ENCODE assay signal across 8 cellular contexts in the genomic region with DNA sequence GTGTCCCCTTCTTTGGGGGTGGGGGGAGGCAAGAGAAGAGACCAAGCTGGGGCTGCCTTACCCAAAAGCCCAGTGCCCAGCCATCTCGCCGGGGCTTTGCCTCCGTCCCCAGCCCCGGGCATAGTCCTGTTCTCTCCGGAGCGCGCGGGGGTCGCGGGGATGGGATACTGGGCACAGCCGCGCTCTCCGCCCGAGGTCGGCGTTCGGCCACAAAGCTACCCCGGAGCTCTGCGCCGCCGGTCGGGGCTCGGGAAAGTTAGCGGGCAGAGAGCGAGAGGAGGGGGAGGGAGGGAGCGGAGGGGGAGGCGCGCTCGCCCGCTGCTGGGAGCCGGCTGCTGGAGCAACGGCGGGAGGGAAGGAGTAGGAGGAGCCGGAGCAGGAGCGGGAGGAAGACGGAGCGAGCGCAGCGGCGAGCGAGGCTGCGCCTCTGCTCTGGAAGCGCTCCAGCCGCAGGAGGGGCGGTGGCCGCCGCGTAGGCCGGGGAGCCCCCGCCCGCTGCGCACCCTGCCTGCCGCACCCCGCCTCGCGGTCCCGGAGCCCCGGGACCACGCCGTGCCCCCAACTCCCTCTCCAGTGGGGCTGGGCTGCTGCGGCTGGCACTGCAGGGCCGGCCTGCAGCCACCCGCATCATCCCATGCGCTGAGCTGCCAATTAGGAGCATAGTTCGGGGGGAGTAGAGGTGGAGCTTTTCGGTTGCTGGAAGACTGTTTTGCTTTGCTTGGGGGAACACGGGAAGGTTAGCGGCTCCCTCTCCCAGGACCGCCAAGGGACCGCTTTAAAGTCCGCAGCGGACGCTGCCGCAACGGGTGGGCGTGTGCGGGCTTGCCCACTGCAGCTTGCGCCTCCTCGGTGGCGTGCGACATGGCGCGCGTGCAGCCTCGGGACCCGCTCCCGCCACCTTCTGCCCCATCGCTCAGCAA. TPM values are rescaled to one million over a fixed set of nuclear protein-coding genes. Genes with fewer than 3 reads are reported as not detected.
DNase-seq lines count a peak whose midpoint lies in the region; ATAC-seq and TF ChIP-seq lines count a peak whose summit lies in the region.

A gene with protein sequence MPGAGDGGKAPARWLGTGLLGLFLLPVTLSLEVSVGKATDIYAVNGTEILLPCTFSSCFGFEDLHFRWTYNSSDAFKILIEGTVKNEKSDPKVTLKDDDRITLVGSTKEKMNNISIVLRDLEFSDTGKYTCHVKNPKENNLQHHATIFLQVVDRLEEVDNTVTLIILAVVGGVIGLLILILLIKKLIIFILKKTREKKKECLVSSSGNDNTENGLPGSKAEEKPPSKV (minus strand): TSS at position 272 of the 920 bp plus-strand sequence. CDS start 150 bp downstream, at position 122.

- peak; percentile 85 for DNase-seq in A673 (ENCODE audit: low spot score)
- DNase-seq in GM23338 (ENCODE audit: low spot score), result peak; percentile 92
- DNase-seq in NT2/D1 (ENCODE audit: low read depth, low spot score), result peak; percentile 68
- no peak for DNase-seq in chondrocyte (ENCODE audit: low spot score)
- peak; percentile 50 for DNase-seq in iris pigment epithelial cell (ENCODE audit: low read depth)
- DNase-seq in GF-D8 (lab: John Stamatoyannopoulos, UW), result no peak

- peak within 1 kb of the TSS; percentile 62 for H3K4me3 ChIP-seq in A673 (ENCODE audit: low read depth, low read length, poor library complexity, severe bottlenecking)
- peak within 1 kb of the TSS; percentile 94 for H3K4me3 ChIP-seq in GM23338
- H3K4me3 ChIP-seq in NT2/D1 (ENCODE audit: insufficient read length, low read depth), result peak within 1 kb of the TSS; percentile 69
- peak within 1 kb of the TSS; percentile 30 to 51 (median 42) for H3K4me3 ChIP-seq in skin epidermis

- no peaks in the 10 kb centered on the region for H3K9me2 ChIP-seq in GM23338 (ENCODE audit: insufficient read depth)

- H3K27ac ChIP-seq in A673 (ENCODE audit: low read depth, low read length, poor library complexity, severe bottlenecking) (no peak within 1 kb of the TSS), GM23338 (ENCODE audit: low read depth) (no peak within 1 kb of the TSS), skin epidermis (peak within 1 kb of the TSS in 6 of 21 experiments; percentile 1 to 48 (median 14))

- POLR2A ChIA-PET in A673 (lab: Charles Lee; ENCODE audit: low non-redundant PET), result interaction anchor here (0.6 kb wide), 1 partner anchor 1790 kb away, joined by 3 read pairs; no protein-coding TSS in a partner anchor

- H2AFZ ChIP-seq in GM23338, result peak within 1 kb of the TSS; percentile 99

- H3K4me1 Mint-ChIP-seq in GM23338 (peaks cover 69% of the 10 kb centered on the region), chondrocyte (ENCODE audit: low read depth) (peaks cover 4% of the 10 kb centered on the region)

- H3K27me3 Mint-ChIP-seq in GM23338 (ENCODE audit: insufficient read depth, low read depth, poor library complexity) (peaks cover 74% of the 10 kb centered on the region), chondrocyte (ENCODE audit: low read depth) (peaks cover 51% of the 10 kb centered on the region)

- H3K36me3 ChIP-seq in A673 (ENCODE audit: insufficient read depth, low read length, poor library complexity, severe bottlenecking), result no peaks in the 10 kb centered on the region
- H3K36me3 ChIP-seq in GM23338 (ENCODE audit: insufficient read depth), result no peaks in the 10 kb centered on the region
- no peaks in the 10 kb centered on the region for H3K36me3 ChIP-seq in NT2/D1 (ENCODE audit: insufficient read depth, insufficient read length, low read length)

- CTCF ChIA-PET in A673 (lab: Charles Lee), result interaction anchor here (0.6 to 1.6 kb wide), 2 partner anchors 19 to 915 kb away, joined by 3 to 14 read pairs; partner anchors contain the start of gene VPS11

- peaks cover 43% of the 10 kb centered on the region for H3K27me3 ChIP-seq in A673 (replicated peaks; ENCODE audit: insufficient read depth, low read depth, low read length, poor library complexity)
- H3K27me3 ChIP-seq in GM23338 (ENCODE audit: insufficient read depth), result peaks cover 97% of the 10 kb centered on the region
- H3K27me3 ChIP-seq in NT2/D1 (ENCODE audit: insufficient read depth, insufficient read length), result peaks cover 75% of the 10 kb centered on the region

- H4K20me1 ChIP-seq in GM23338 (replicated peaks; ENCODE audit: insufficient read depth), result no peaks in the 10 kb centered on the region

- no TSS peak for BruUV-seq in A673 (replicated peaks; lab: Mats Ljungman, UMichigan)

- H3K9ac ChIP-seq in NT2/D1 (ENCODE audit: insufficient read length, low read depth), result peak within 1 kb of the TSS; percentile 81

- H3K4me2 ChIP-seq in GM23338, result peak within 1 kb of the TSS; percentile 98

- H3K36me3 Mint-ChIP-seq in GM23338 (ENCODE audit: low read depth), result no peaks in the 10 kb centered on the region
- peaks cover 1% of the 10 kb centered on the region for H3K36me3 Mint-ChIP-seq in chondrocyte (ENCODE audit: low read depth)

- intact Hi-C loops in A673 (cut with micrococcal nuclease; ENCODE audit: unreplicated experiment), result loop anchor here (5.0 kb wide), 1 partner anchor 334 kb away; no protein-coding TSS in a partner anchor

- H3F3A ChIP-seq in GM23338 (replicated peaks; ENCODE audit: low read depth), result 0 out of 2 replicates have a peak, but pooled peaks cover 3% of the 10 kb centered on the region

- H3K4me3 Mint-ChIP-seq in GM23338 (peak within 1 kb of the TSS; percentile 78), chondrocyte (ENCODE audit: unreplicated experiment) (peak within 1 kb of the TSS; percentile 68)

- H3K9me3 Mint-ChIP-seq in GM23338 (no peaks in the 10 kb centered on the region), chondrocyte (ENCODE audit: low read depth) (no peaks in the 10 kb centered on the region)

- no peak for TF ChIP-seq CTCF in A673 (conservative IDR thresholded peaks at IDR 0.05; ENCODE audit: low read depth, low read length)
- TF ChIP-seq CTCF in GM23338 (conservative IDR thresholded peaks at IDR 0.05; ENCODE audit: low read depth in 2 of 2), result no peak
- no peak for TF ChIP-seq CTCF in chondrocyte (IDR thresholded peaks at IDR 0.05)

- no peaks in the 10 kb centered on the region for H3K79me2 ChIP-seq in GM23338 (replicated peaks; ENCODE audit: insufficient read depth)

- peak; percentile 64 for ATAC-seq in GM23338
- ATAC-seq in GM18520 (IDR thresholded peaks at IDR 0.05; ENCODE audit: unreplicated experiment), result no peak

- peaks cover 42% of the 10 kb centered on the region for H3K4me1 ChIP-seq in A673 (ENCODE audit: insufficient read depth, low read length, poor library complexity, severe bottlenecking)
- peaks cover 59% of the 10 kb centered on the region for H3K4me1 ChIP-seq in GM23338 (ENCODE audit: insufficient read depth)
- peaks cover 16% of the 10 kb centered on the region for H3K4me1 ChIP-seq in NT2/D1 (ENCODE audit: insufficient read depth, insufficient read length)

- H3K9me3 ChIP-seq in A673 (ENCODE audit: low read depth, low read length, poor library complexity, severe bottlenecking) (no peaks in the 10 kb centered on the region), NT2/D1 (ENCODE audit: insufficient read depth, low read length) (no peaks in the 10 kb centered on the region)

- H3K27ac Mint-ChIP-seq in GM23338, result no peak within 1 kb of the TSS
- H3K27ac Mint-ChIP-seq in chondrocyte (ENCODE audit: unreplicated experiment), result no peak within 1 kb of the TSS

TF ChIP-seq in GM23338, 12 proteins besides CTCF, POLR2A, EP300 and RAD21 (continues in another document):
- TF ChIP-seq REST (IDR thresholded peaks at IDR 0.05; ENCODE audit: unreplicated experiment), result no peak
- no peak for TF ChIP-seq ETS1 (IDR thresholded peaks at IDR 0.05)
- no peak for TF ChIP-seq NANOG (IDR thresholded peaks at IDR 0.05; ENCODE audit: borderline replicate concordance)
- no peak for TF ChIP-seq ZNF331 (CRISPR knock-in tag; IDR thresholded peaks at IDR 0.05; ENCODE audit: low read depth)
- 0 out of 2 replicates have a peak, but pooled peaks have one; percentile 26 for TF ChIP-seq POLR2AphosphoS5 (IDR thresholded peaks at IDR 0.05; ENCODE audit: low read depth)
- no peak for TF ChIP-seq JUNB (IDR thresholded peaks at IDR 0.05; ENCODE audit: unreplicated experiment)
- TF ChIP-seq EZH2 (IDR thresholded peaks at IDR 0.05; ENCODE audit: low read depth, unreplicated experiment), result peak; percentile 58
- no peak for TF ChIP-seq CREB1 (CRISPR knock-in tag; IDR thresholded peaks at IDR 0.05; ENCODE audit: low read depth)

RNA-seq across cellular contexts. Expression of the gene that starts here (rescaled TPM):
- 0.74 and 1.8 TPM in 2 replicates for total RNA-seq in A673 (2021)
- 1.7 and 3.0 TPM in 2 replicates for total RNA-seq in GM23338 (2014; rRNA removed; shearing (Covaris generic))
- polyA plus RNA-seq in GM23338 (2016; fragmentation: Nextera tagmentation; extraction: Ambion mirVana), result 0.16 and 0.45 TPM in 2 replicates
- 0.28 to 0.42 TPM in 2 of 3 replicates, not detected in the other for total RNA-seq in chondrocyte

Comparison
In these comparisons a context has a peak if more than half of its experiments do, and no peak if none do; other contexts are left out.
1. DNase-seq: peak in A673 (single experiment), GM23338 (single experiment), NT2/D1 (single experiment) and iris pigment epithelial cell (single experiment); none in chondrocyte (single experiment) and GF-D8 (single experiment).
2. H3K4me3 ChIP-seq: peak in every context shown above with its lines; median percentile 94 in GM23338; 69 in NT2/D1; 62 in A673; 42 in skin epidermis.